In the genomic region with DNA sequence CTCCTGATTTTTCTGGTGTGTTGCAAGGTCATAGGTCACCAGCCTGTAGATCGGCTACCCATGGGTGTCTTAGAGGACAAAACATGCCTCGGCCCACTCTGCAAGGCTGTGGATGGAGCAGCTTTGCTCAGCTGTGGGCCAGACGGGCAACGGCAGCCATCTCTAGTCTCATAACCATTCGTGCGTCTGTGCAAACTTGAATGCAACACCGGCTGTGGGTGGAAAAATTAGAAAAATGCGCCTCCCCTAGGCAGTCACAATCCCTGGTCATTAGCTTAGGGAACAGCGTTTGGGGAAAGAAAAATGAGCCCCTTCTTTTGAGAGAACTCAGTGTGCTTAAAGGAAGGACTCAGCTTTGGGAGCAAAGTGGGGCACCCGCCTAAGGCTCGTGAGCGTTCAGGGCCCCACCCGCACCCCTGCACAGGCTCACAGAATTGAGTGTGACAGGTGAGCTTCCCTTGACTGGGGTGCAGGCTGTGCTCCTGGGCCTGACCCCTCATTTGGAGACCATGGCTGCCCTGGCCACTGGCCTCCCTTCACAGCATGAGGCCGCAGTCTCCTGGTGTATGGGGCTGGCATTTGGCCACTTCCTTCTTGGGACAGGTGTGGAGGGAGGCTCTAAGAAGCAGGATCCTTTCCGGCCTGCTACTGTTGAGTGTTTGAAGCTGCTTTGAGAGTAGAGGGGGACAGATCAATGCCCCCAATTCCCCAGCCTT, we compare ENCODE assay signal across 20 cellular contexts.
A peak's percentile ranks its signal among the peaks of the same experiment; 100 is the strongest.
DNase-seq lines count a peak whose midpoint lies in the region; ATAC-seq, FAIRE-seq and TF ChIP-seq lines count a peak whose summit lies in the region.
"Had no signal": no experiment of that assay in that cellular context is flagged by ENCODE, and none has a peak within 500 bp of the region (broad histone marks: within the 10 kb centered on the region; RNA-seq: fewer than 3 reads in every experiment).

No MANE protein-coding gene starts in this region.

- H3K4me2 ChIP-seq in MM.1S (ENCODE audit: low read depth, low read length) = no peak overlapping the region
- H3K4me2 ChIP-seq: A549 had no signal

- H4K20me1 ChIP-seq in MM.1S (ENCODE audit: insufficient read depth, low read length) = no peaks in the 10 kb centered on the region

- peaks cover 63% of the 10 kb centered on the region for H3K4me1 Mint-ChIP-seq in brain
- H3K4me1 Mint-ChIP-seq in HFFc6 (ENCODE audit: low read depth) = no peaks in the 10 kb centered on the region
- H3K4me1 Mint-ChIP-seq: CD4-positive, alpha-beta memory T cell had no signal

- H3K36me3 ChIP-seq in small intestine (ENCODE audit: control insufficient read depth in 2 of 2, insufficient read depth in 2 of 2, low read length in 2 of 2) = no peaks in the 10 kb centered on the region
- H3K36me3 ChIP-seq in MM.1S (replicated peaks; ENCODE audit: insufficient read depth, low read length) = no peaks in the 10 kb centered on the region

- TF ChIP-seq RAD21 in Ishikawa (IDR thresholded peaks at IDR 0.05; ENCODE audit: low read depth) = no peak

- H3K36me3 Mint-ChIP-seq in brain = no peaks in the 10 kb centered on the region
- H3K36me3 Mint-ChIP-seq in HFFc6 (ENCODE audit: low read depth) = no peaks in the 10 kb centered on the region
- H3K36me3 Mint-ChIP-seq: CD4-positive, alpha-beta memory T cell had no signal

- H2AFZ ChIP-seq in MM.1S (ENCODE audit: low read length) = no peak overlapping the region

- DNase-seq in left colon (peak; percentile 32 to 38), small intestine (peak; percentile 13), T-helper 2 cell (no peak), HFFc6 (no peak), MM.1S (no peak)
- DNase-seq in activated effector memory CD4-positive, alpha-beta T cell treated with Interleukin-2 at 50 U/mL for 16 hours = no peak
- DNase-seq: AML-193; CD4-positive, alpha-beta memory T cell; DMS153; DMS79; GDM1; GOT3; H9 had no signal

- FAIRE-seq in small intestine (lab: Jason Lieb, UNC) = no peak
- FAIRE-seq: A549, GM12892, GM18507 had no signal

- no peaks in the 10 kb centered on the region for H3F3A ChIP-seq in MM.1S (ENCODE audit: insufficient read depth, low read length)

- no peak overlapping the region for H3K9ac ChIP-seq in MM.1S (ENCODE audit: low read length)

- H3K4me1 ChIP-seq in small intestine (ENCODE audit: control insufficient read depth in 2 of 2, insufficient read depth in 1 of 2, low read depth in 1 of 2, low read length in 1 of 2) (no peaks in the 10 kb centered on the region), MM.1S (ENCODE audit: low read length) (no peaks in the 10 kb centered on the region)
- H3K4me1 ChIP-seq: A549 had no signal

- WGBS in small intestine, 3 donors = 83 to 90% (median 84%) methylated on average over 15 of the region's 15 CpGs

- H3K4me3 Mint-ChIP-seq in brain (no peak overlapping the region), HFFc6 (no peak overlapping the region)
- H3K4me3 Mint-ChIP-seq: CD4-positive, alpha-beta memory T cell; H9 had no signal

- H3K9me3 Mint-ChIP-seq in brain = peaks cover 0 to 2% (median 0%) of the 10 kb centered on the region in 5 experiments
- H3K9me3 Mint-ChIP-seq in HFFc6 = no peaks in the 10 kb centered on the region
- H3K9me3 Mint-ChIP-seq: CD4-positive, alpha-beta memory T cell; H9 had no signal

- no peaks in the 10 kb centered on the region for H3K9me2 ChIP-seq in MM.1S (replicated peaks; ENCODE audit: insufficient read depth, low read length)

- no peak for TF ChIP-seq EP300 in Ishikawa (IDR thresholded peaks at IDR 0.05; ENCODE audit: borderline replicate concordance)

- intact Hi-C loops in left colon (cut with DNase I, micrococcal nuclease) = loop anchor here in 1 of 2 donors (10.0 kb wide), 1 partner anchor 177 kb away; a partner anchor contains a TSS

- peak; percentile 56 for ATAC-seq in left colon
- ATAC-seq: A549 had no signal

- H3K79me2 ChIP-seq in MM.1S (ENCODE audit: low read length) = no peaks in the 10 kb centered on the region

- peak overlapping the region in 3 of 5 experiments; percentile 36 to 95 (median 52) for H3K27ac Mint-ChIP-seq in brain
- no peak overlapping the region for H3K27ac Mint-ChIP-seq in HFFc6
- H3K27ac Mint-ChIP-seq: CD4-positive, alpha-beta memory T cell had no signal

- H3K27me3 Mint-ChIP-seq in brain (peaks cover 4% of the 10 kb centered on the region), HFFc6 (ENCODE audit: insufficient read depth) (peaks cover 42% of the 10 kb centered on the region)
- H3K27me3 Mint-ChIP-seq: CD4-positive, alpha-beta memory T cell had no signal

- H3K4me3 ChIP-seq in small intestine (ENCODE audit: low read depth in 1 of 2, low read length in 2 of 2) (no peak overlapping the region), MM.1S (ENCODE audit: low read length) (no peak overlapping the region)
- H3K4me3 ChIP-seq: A549 had no signal

- H3K9me3 ChIP-seq in small intestine (ENCODE audit: control insufficient read depth, low read depth) = no peaks in the 10 kb centered on the region
- no peaks in the 10 kb centered on the region for H3K9me3 ChIP-seq in MM.1S (replicated peaks; ENCODE audit: insufficient read depth, low read length)
- H3K9me3 ChIP-seq: A549 had no signal

- H3K27ac ChIP-seq in small intestine (ENCODE audit: low read depth in 1 of 2, low read length in 1 of 2) (no peak overlapping the region), MM.1S (ENCODE audit: low read length) (no peak overlapping the region)
- H3K27ac ChIP-seq: 22Rv1, A549, C4-2B had no signal

- H3K27me3 ChIP-seq in small intestine (ENCODE audit: control insufficient read depth in 2 of 2, insufficient read depth in 2 of 2, low read length in 2 of 2) (no peaks in the 10 kb centered on the region), MM.1S (replicated peaks; ENCODE audit: insufficient read depth, low read length) (peaks cover 67% of the 10 kb centered on the region)

- TF ChIP-seq CTCF in brain (conservative IDR thresholded peaks at IDR 0.05) (no peak), HFFc6 (IDR thresholded peaks at IDR 0.05) (no peak), MM.1S (IDR thresholded peaks at IDR 0.05; ENCODE audit: low read length) (no peak)

TF ChIP-seq in Ishikawa, 13 proteins besides CTCF, POLR2A, EP300 and RAD21:
- TF ChIP-seq TEAD4 (IDR thresholded peaks at IDR 0.05) (no peak), ZBTB7A (IDR thresholded peaks at IDR 0.05; ENCODE audit: low read depth) (no peak), NFIC (IDR thresholded peaks at IDR 0.05) (0 out of 2 replicates have a peak, but pooled peaks have one; percentile 19)

Comparison
In these comparisons a context has a peak if more than half of its experiments do, and no peak if none do; other contexts are left out.
1. DNase-seq: peak in left colon (2 of 2) and small intestine (single experiment); none in T-helper 2 cell (0 of 5), HFFc6 (single experiment), activated effector memory CD4-positive, alpha-beta T cell treated with Interleukin-2 at 50 U/mL for 16 hours (single experiment) and MM.1S (single experiment).